ENCODE assay signal across 24 cellular contexts in the genomic region with DNA sequence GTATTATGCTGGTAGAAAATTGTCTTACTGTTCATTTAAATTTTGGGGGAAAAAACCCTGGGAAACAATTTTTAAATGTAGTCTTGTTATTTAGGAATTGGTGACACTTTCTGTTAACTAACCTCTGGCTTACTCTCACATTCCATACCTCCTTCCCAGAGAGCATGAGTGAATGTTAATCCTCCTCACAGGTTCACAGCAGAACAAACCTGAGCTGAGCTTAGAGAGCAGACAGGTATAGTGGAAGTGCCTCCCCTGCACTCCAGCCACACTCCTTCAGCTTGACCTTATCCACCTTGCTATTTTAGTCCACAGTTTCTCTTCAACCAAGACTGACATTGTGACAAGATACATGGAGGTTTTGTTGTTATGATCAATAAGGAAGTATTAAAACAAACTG.
"Had no signal": no experiment of that assay in that cellular context is flagged by ENCODE, and none has a peak within 500 bp of the region (broad histone marks: within the 10 kb centered on the region; RNA-seq: fewer than 3 reads in every experiment).

No MANE protein-coding gene starts in this region.

- H3K27ac ChIP-seq: adrenal gland, esophagus muscularis mucosa, hepatocyte, pancreas, psoas muscle, right atrium auricular region, spleen, upper lobe of left lung had no signal

- H3K4me1 ChIP-seq: adrenal gland, pancreas, psoas muscle, right atrium auricular region, spleen, upper lobe of left lung had no signal

- H3K27ac Mint-ChIP-seq: activated naive CD8-positive, alpha-beta T cell; activated T-helper 2 cell treated with anti-CD3 and anti-CD28 coated beads, Interferon-gamma antibody, Interleukin-2, Interleukin-4, amounts not matched to agents 10 μg/mL and 5 μg/mL and 100 μg/mL, durations not matched to agents 14 hours and 24 hours and 36 hours; nephron progenitor cell had no signal

- H3K9me3 Mint-ChIP-seq: activated T-cell treated with anti-CD3 and anti-CD28 coated beads, Interleukin-2, amount 50 U/mL, for 4 hours; activated T-helper 2 cell treated with anti-CD3 and anti-CD28 coated beads, Interferon-gamma antibody, Interleukin-2, Interleukin-4, amounts not matched to agents 10 μg/mL and 5 μg/mL and 100 μg/mL, durations not matched to agents 14 hours and 24 hours and 36 hours; nephron progenitor cell had no signal

- DNase-seq: activated CD4-positive, alpha-beta T cell treated with anti-CD3 and anti-CD28 coated beads for 4 hours; activated CD4-positive, alpha-beta T cell treated with anti-CD3 and anti-CD28 coated beads, Interleukin-2, amount 50 U/mL, for 48 hours; activated CD4-positive, CD25-positive, alpha-beta regulatory T cell; activated CD8-positive, alpha-beta memory T cell treated with anti-CD3 and anti-CD28 coated beads, Interleukin-2, amount 50 U/mL, for 48 hours; activated naive CD4-positive, alpha-beta T cell; activated T-cell treated with anti-CD3 and anti-CD28 coated beads, Interleukin-2, amount 50 U/mL, for 4 hours; adrenal gland; central memory CD4-positive, alpha-beta T cell; dermis blood vessel endothelial cell; effector CD8-positive, alpha-beta T cell; glutamatergic neuron; left cardiac atrium; nephron progenitor cell; pancreas; psoas muscle; spleen; stimulated activated CD4-positive, alpha-beta T cell treated with anti-CD3 and anti-CD28 coated beads, Interleukin-4, amount 100 ng/mL, for 1 hour; stimulated activated naive CD8-positive, alpha-beta T cell treated with anti-CD3 and anti-CD28 coated beads, Interleukin-15, Interleukin-2, amounts not matched to agents 100 U/mL and 50 U/mL, for 24 hours; upper lobe of left lung had no signal

- H3K4me3 Mint-ChIP-seq: activated naive CD8-positive, alpha-beta T cell; activated T-cell treated with anti-CD3 and anti-CD28 coated beads, Interleukin-2, amount 50 U/mL, for 4 hours; nephron progenitor cell had no signal

- H3K4me3 ChIP-seq: adrenal gland, esophagus muscularis mucosa, hepatocyte, pancreas, psoas muscle, right atrium auricular region, spleen, upper lobe of left lung had no signal

- H3K36me3 Mint-ChIP-seq: activated naive CD8-positive, alpha-beta T cell had no signal

- H3K36me3 ChIP-seq: adrenal gland, esophagus muscularis mucosa, pancreas, right atrium auricular region, spleen, upper lobe of left lung had no signal

- H3K9me3 ChIP-seq: adrenal gland, esophagus muscularis mucosa, pancreas, psoas muscle, right atrium auricular region, spleen, upper lobe of left lung had no signal

- H3K27me3 ChIP-seq: adrenal gland, esophagus muscularis mucosa, hepatocyte, pancreas, right atrium auricular region, spleen, upper lobe of left lung had no signal
